In genomic region chr2:120148669-120149068, GRCh38 we compare ENCODE assay signal across 35 cellular contexts.
DNase-seq lines count a peak whose midpoint lies in the region; ATAC-seq and TF ChIP-seq lines count a peak whose summit lies in the region.
"Had no signal": no experiment of that assay in that cellular context is flagged by ENCODE, and none has a peak within 500 bp of the region (broad histone marks: within the 10 kb centered on the region; RNA-seq: fewer than 3 reads in every experiment).

No MANE protein-coding gene starts in this region.

- no peak overlapping the region for H3K27ac ChIP-seq in endodermal cell (ENCODE audit: low read depth, low read length)
- H3K27ac ChIP-seq: 22Rv1; A549; BLaER1; BLaER1 treated with 17β-estradiol and CSF1 and Interleukin-3, amounts not matched to agents 10 nM and 100 nM; C4-2B had no signal

- H3K4me3 Mint-ChIP-seq in endodermal cell = no peak overlapping the region
- H3K4me3 Mint-ChIP-seq in endothelial cell (ENCODE audit: unreplicated experiment) = peak overlapping the region; percentile 44
- no peak overlapping the region for H3K4me3 Mint-ChIP-seq in memory B cell
- peak overlapping the region in 1 of 2 donors; percentile 27 for H3K4me3 Mint-ChIP-seq in stimulated activated naive B cell treated with anti-CD40 and anti-IgM and Interleukin-4, amounts not matched to agents 10 μg/mL and 1 μg/mL and 100 μg/mL, for 72 hours
- H3K4me3 Mint-ChIP-seq: B cell; CD14-positive monocyte; CD4-positive, alpha-beta memory T cell; CD4-positive, alpha-beta T cell; CD4-positive, CD25-positive, alpha-beta regulatory T cell; CD8-positive, alpha-beta memory T cell; CD8-positive, alpha-beta T cell had no signal

- no peaks in the 10 kb centered on the region for H3K27me3 ChIP-seq in endodermal cell (ENCODE audit: control insufficient read depth, insufficient read depth, low read length, poor library complexity, severe bottlenecking)
- H3K27me3 ChIP-seq: BE2C; BLaER1; BLaER1 treated with 17β-estradiol and CSF1 and Interleukin-3, amounts not matched to agents 10 nM and 100 nM had no signal

- 98 to 100% methylated on average over 1 to 2 of the region's 3 CpGs for WGBS in endodermal cell (ENCODE audit: insufficient coverage in 1 of 2, insufficient read length in 1 of 2), 2 experiments

- H3K4me1 ChIP-seq in endodermal cell (ENCODE audit: control insufficient read depth, insufficient read depth, low read length) = peaks cover 5% of the 10 kb centered on the region
- H3K4me1 ChIP-seq: A549; BE2C; BLaER1; BLaER1 treated with 17β-estradiol and CSF1 and Interleukin-3, amounts not matched to agents 10 nM and 100 nM; Caco-2 had no signal

- DNase-seq in endodermal cell (no peak), endothelial cell (ENCODE audit: low spot score) (no peak), memory B cell (ENCODE audit: low spot score in 2 of 2) (no peak), NCI-H524 (lab: John Stamatoyannopoulos, UW) (no peak)
- no peak for DNase-seq in stimulated activated naive B cell treated with anti-CD40 and anti-IgM and Interleukin-4, amounts not matched to agents 10 μg/mL and 1 μg/mL and 100 μg/mL, for 72 hours
- no peak for DNase-seq in stimulated activated CD4-positive, alpha-beta T cell treated with anti-CD3 and anti-CD28 coated beads, Interleukin-1b, Interleukin-23, amount 100 ng/mL, for 48 hours
- DNase-seq: 8988T; ACHN; AML-193; BE2C; C1 segment of cervical spinal cord; Caco-2; Calu3; CD4-positive, alpha-beta memory T cell; CD4-positive, alpha-beta T cell; CD4-positive, CD25-positive, alpha-beta regulatory T cell; CD8-positive, alpha-beta memory T cell; CD8-positive, alpha-beta T cell; COR-L47; DMS 273 treated with DMSO at 0.1 percent for 48 hours; DMS153; DMS53; DMS79; DMS79 treated with DMSO at 0.1 percent for 48 hours; DND-41; EL had no signal

- H3K4me1 Mint-ChIP-seq in endodermal cell = peaks cover 7% of the 10 kb centered on the region
- no peaks in the 10 kb centered on the region for H3K4me1 Mint-ChIP-seq in endothelial cell (ENCODE audit: unreplicated experiment)
- H3K4me1 Mint-ChIP-seq in memory B cell = peaks cover 3% of the 10 kb centered on the region
- H3K4me1 Mint-ChIP-seq in stimulated activated naive B cell treated with anti-CD40 and anti-IgM and Interleukin-4, amounts not matched to agents 10 μg/mL and 1 μg/mL and 100 μg/mL, for 72 hours = peaks cover 4 to 16% of the 10 kb centered on the region in 2 donors
- H3K4me1 Mint-ChIP-seq: CD14-positive monocyte; CD4-positive, alpha-beta memory T cell; CD4-positive, CD25-positive, alpha-beta regulatory T cell; CD8-positive, alpha-beta memory T cell had no signal

- H3K36me3 Mint-ChIP-seq in endodermal cell (ENCODE audit: low read depth) = peaks cover 70% of the 10 kb centered on the region
- H3K36me3 Mint-ChIP-seq in endothelial cell (ENCODE audit: low read depth, unreplicated experiment) = peaks cover 49% of the 10 kb centered on the region
- peaks cover 35% of the 10 kb centered on the region for H3K36me3 Mint-ChIP-seq in memory B cell
- H3K36me3 Mint-ChIP-seq in stimulated activated naive B cell treated with anti-CD40 and anti-IgM and Interleukin-4, amounts not matched to agents 10 μg/mL and 1 μg/mL and 100 μg/mL, for 72 hours = peaks cover 29 to 35% of the 10 kb centered on the region in 2 donors
- H3K36me3 Mint-ChIP-seq: CD14-positive monocyte had no signal

- peaks cover 68% of the 10 kb centered on the region for H3K36me3 ChIP-seq in endodermal cell (ENCODE audit: control insufficient read depth, insufficient read depth, low read length)
- H3K36me3 ChIP-seq: BE2C had no signal

- no peak for TF ChIP-seq CTCF in endodermal cell (conservative IDR thresholded peaks at IDR 0.05)
- TF ChIP-seq CTCF in endothelial cell (IDR thresholded peaks at IDR 0.05; ENCODE audit: unreplicated experiment) = no peak

- H3K9me3 ChIP-seq in endodermal cell (ENCODE audit: control insufficient read depth, low read length) = peaks cover 65% of the 10 kb centered on the region
- H3K9me3 ChIP-seq: BE2C had no signal

- ATAC-seq in memory B cell (ENCODE audit: low read depth) (peak; percentile 43), GM21737 (IDR thresholded peaks at IDR 0.05; ENCODE audit: unreplicated experiment) (no peak), HG03342 (IDR thresholded peaks at IDR 0.05; ENCODE audit: unreplicated experiment) (no peak)
- peak; percentile 96 to 97 for ATAC-seq in stimulated activated naive B cell treated with anti-CD40 and anti-IgM and Interleukin-4, amounts not matched to agents 10 μg/mL and 1 μg/mL and 100 μg/mL, for 72 hours (replicated peaks)
- ATAC-seq: A549; CD8-positive, alpha-beta T cell had no signal

- no peak overlapping the region for H3K9ac ChIP-seq in endodermal cell (ENCODE audit: extremely low read depth, low read length, poor library complexity, severe bottlenecking)
- H3K9ac ChIP-seq: BLaER1; BLaER1 treated with 17β-estradiol and CSF1 and Interleukin-3, amounts not matched to agents 10 nM and 100 nM had no signal

- H3K27ac Mint-ChIP-seq in endodermal cell = no peak overlapping the region
- H3K27ac Mint-ChIP-seq in endothelial cell (ENCODE audit: unreplicated experiment) = no peak overlapping the region
- no peak overlapping the region for H3K27ac Mint-ChIP-seq in memory B cell
- H3K27ac Mint-ChIP-seq in stimulated activated naive B cell treated with anti-CD40 and anti-IgM and Interleukin-4, amounts not matched to agents 10 μg/mL and 1 μg/mL and 100 μg/mL, for 72 hours = peak overlapping the region; percentile 68
- H3K27ac Mint-ChIP-seq: B cell; CD14-positive monocyte; CD4-positive, alpha-beta memory T cell; CD4-positive, alpha-beta T cell; CD4-positive, CD25-positive, alpha-beta regulatory T cell; CD8-positive, alpha-beta memory T cell; CD8-positive, alpha-beta T cell had no signal

- peak overlapping the region; percentile 71 for H3K4me3 ChIP-seq in endodermal cell (ENCODE audit: low read length)
- H3K4me3 ChIP-seq: A549; BLaER1; BLaER1 treated with 17β-estradiol and CSF1 and Interleukin-3, amounts not matched to agents 10 nM and 100 nM had no signal

- H3K27me3 Mint-ChIP-seq in endodermal cell (ENCODE audit: insufficient read depth) = no peaks in the 10 kb centered on the region
- no peaks in the 10 kb centered on the region for H3K27me3 Mint-ChIP-seq in endothelial cell (ENCODE audit: unreplicated experiment)
- no peaks in the 10 kb centered on the region for H3K27me3 Mint-ChIP-seq in memory B cell
- H3K27me3 Mint-ChIP-seq in stimulated activated naive B cell treated with anti-CD40 and anti-IgM and Interleukin-4, amounts not matched to agents 10 μg/mL and 1 μg/mL and 100 μg/mL, for 72 hours = no peaks in the 10 kb centered on the region
- H3K27me3 Mint-ChIP-seq: B cell; CD4-positive, alpha-beta memory T cell; CD4-positive, alpha-beta T cell; CD4-positive, CD25-positive, alpha-beta regulatory T cell; CD8-positive, alpha-beta memory T cell had no signal

- H3K9me3 Mint-ChIP-seq in endodermal cell = peaks cover 42% of the 10 kb centered on the region
- no peaks in the 10 kb centered on the region for H3K9me3 Mint-ChIP-seq in endothelial cell (ENCODE audit: unreplicated experiment)
- H3K9me3 Mint-ChIP-seq in memory B cell = peaks cover 4% of the 10 kb centered on the region
- H3K9me3 Mint-ChIP-seq in stimulated activated naive B cell treated with anti-CD40 and anti-IgM and Interleukin-4, amounts not matched to agents 10 μg/mL and 1 μg/mL and 100 μg/mL, for 72 hours = peaks cover 11 to 12% of the 10 kb centered on the region in 2 donors

Comparison
In these comparisons a context has a peak if more than half of its experiments do, and no peak if none do; other contexts are left out.
1. ATAC-seq: peak in memory B cell (single experiment) and stimulated activated naive B cell treated with anti-CD40 and anti-IgM and Interleukin-4, amounts not matched to agents 10 μg/mL and 1 μg/mL and 100 μg/mL, for 72 hours (2 of 2); none in GM21737 (single experiment) and HG03342 (single experiment).